8 cellular contexts compared by ENCODE assay signal in genomic region chr19:55086730-55087541, GRCh38. TPM values are rescaled to one million over a fixed set of nuclear protein-coding genes. Genes with fewer than 3 reads are reported as not detected.
DNase-seq lines count a peak whose midpoint lies in the region; ATAC-seq and TF ChIP-seq lines count a peak whose summit lies in the region.

No MANE protein-coding gene starts in this region.

- H3K36me3 ChIP-seq in BE2C: peaks cover 3% of the 10 kb centered on the region
- H3K36me3 ChIP-seq in IMR-90 (ENCODE audit: control insufficient read depth, insufficient read depth, low read length): peaks cover 15% of the 10 kb centered on the region; the same call in 1 of the 2 replicates

- ATAC-seq in IMR-90 (ENCODE audit: low read depth): peak; percentile 93
- ATAC-seq in left colon: peak; percentile 89
- no peak for ATAC-seq in HG03342 (IDR thresholded peaks at IDR 0.05; ENCODE audit: unreplicated experiment)
- ATAC-seq in HG02610 (IDR thresholded peaks at IDR 0.05; ENCODE audit: unreplicated experiment): no peak

- no peak overlapping the region; a peak in 1 of 4 replicates for H4K8ac ChIP-seq in IMR-90 (ENCODE audit: low read depth in 2 of 2, low read length in 2 of 2)

- in situ Hi-C loops in IMR-90 (cut with MboI; ENCODE audit: low sequenced_read_pairs): no loop called here

- H3K9ac ChIP-seq in IMR-90 (ENCODE audit: low read depth, low read length): peak overlapping the region; percentile 36; the same call in 1 of the 2 replicates

- TF ChIP-seq CTCF in BE2C (IDR thresholded peaks at IDR 0.05; ENCODE audit: low read depth, low read length) (no peak), IMR-90 (conservative IDR thresholded peaks at IDR 0.05; ENCODE audit: low read depth, low read length) (no peak)

- H2AK9ac ChIP-seq in IMR-90 (replicated peaks; ENCODE audit: low read depth, low read length, poor library complexity): peak overlapping the region; percentile 29

- intact Hi-C loops in IMR-90 (cut with micrococcal nuclease): loop anchor here (10.0 kb wide), 1 partner anchor 622 kb away; the partner anchor contains the start of gene LENG9
- intact Hi-C loops in left colon (cut with DNase I, micrococcal nuclease): no loop called here

- POLR2A ChIA-PET in IMR-90 (lab: Charles Lee; ENCODE audit: unreplicated experiment): no interaction called here

- no peak overlapping the region for H2BK5ac ChIP-seq in IMR-90 (ENCODE audit: low read depth, low read length, poor library complexity, severe bottlenecking)

- BruUV-seq in IMR-90 (replicated peaks; lab: Mats Ljungman, UMichigan): no TSS peak

- peak overlapping the region; percentile 94 for H2AFZ ChIP-seq in IMR-90 (replicated peaks; ENCODE audit: low read length, poor library complexity)

- no peaks in the 10 kb centered on the region; the same call in 1 of the 2 replicates for H3K9me1 ChIP-seq in IMR-90 (ENCODE audit: insufficient read depth, low read length)

- no peak overlapping the region for H3K56ac ChIP-seq in IMR-90 (ENCODE audit: extremely low read depth, insufficient read depth, low read length)

- peak overlapping the region; percentile 25; the same call in 1 of the 2 replicates for H3K4ac ChIP-seq in IMR-90 (ENCODE audit: low read depth, low read length)

- no peak overlapping the region for H2BK15ac ChIP-seq in IMR-90 (ENCODE audit: low read depth, low read length)

- dilution Hi-C loops in IMR-90 (cut with HindIII; ENCODE audit: low sequenced_read_pairs, unreplicated experiment): no loop called here

- DNase-seq in BE2C: peak; percentile 97
- peak; percentile 91 for DNase-seq in IMR-90
- peak; percentile 30 to 32 for DNase-seq in activated CD4-positive, alpha-beta T cell treated with anti-CD3 and anti-CD28 coated beads, Interleukin-2, amount 50 U/mL, for 4 hours
- DNase-seq in effector CD8-positive, alpha-beta T cell (lab: John Stamatoyannopoulos, UW): peak; percentile 51
- peak; percentile 96 to 97 for DNase-seq in left colon
- DNase-seq in smooth muscle cell of the brain vasculature (ENCODE audit: low read depth, low spot score): peak; percentile 46

- peak overlapping the region; percentile 44; the same call in 1 of the 2 replicates for H3K23ac ChIP-seq in IMR-90 (ENCODE audit: low read depth, low read length)

- H3K4me1 ChIP-seq in BE2C (no peaks in the 10 kb centered on the region), IMR-90 (ENCODE audit: control insufficient read depth, insufficient read depth, low read length) (peaks cover 7% of the 10 kb centered on the region; the same call in 1 of the 2 replicates)

- H2BK120ac ChIP-seq in IMR-90 (ENCODE audit: low read depth, low read length): no peak overlapping the region

- no peak for TF ChIP-seq POLR2A in IMR-90 (IDR thresholded peaks at IDR 0.05; ENCODE audit: low read depth, low read length)

- H3K27me3 ChIP-seq in BE2C: peaks cover 48% of the 10 kb centered on the region
- H3K27me3 ChIP-seq in IMR-90 (ENCODE audit: control insufficient read depth, insufficient read depth, low read length): peaks cover 36% of the 10 kb centered on the region

- H4K91ac ChIP-seq in IMR-90 (ENCODE audit: insufficient read depth, low read depth, low read length): no peak overlapping the region

- H4K20me1 ChIP-seq in IMR-90 (ENCODE audit: insufficient read depth, low read length): peaks cover 38% of the 10 kb centered on the region

- H3K79me1 ChIP-seq in IMR-90 (ENCODE audit: low read depth in 1 of 2, low read length in 2 of 2): peaks cover 0 to 12% of the 10 kb centered on the region in 2 experiments; a peak in 2 of 4 replicates

- 2% methylated on average over 30 of the region's 74 CpGs; no CpG with 5 or more reads in 1 of the 2 experiments for WGBS in IMR-90 (ENCODE audit: extremely low coverage in 2 of 2, insufficient read length in 1 of 2), 2 experiments

- no peak overlapping the region for H4K5ac ChIP-seq in IMR-90 (ENCODE audit: low read depth, low read length)

- no peak overlapping the region for H2BK20ac ChIP-seq in IMR-90 (ENCODE audit: low read depth, low read length)

- peak overlapping the region; percentile 53 for H3K4me3 ChIP-seq in BE2C (ENCODE audit: low read depth, low read length)
- peak overlapping the region; percentile 49 for H3K4me3 ChIP-seq in IMR-90 (ENCODE audit: insufficient read depth, low read depth, low read length)

- peak overlapping the region; percentile 28; the same call in 1 of the 2 replicates for H2AK5ac ChIP-seq in IMR-90 (ENCODE audit: low read depth, low read length)

- no peak overlapping the region for H3K18ac ChIP-seq in IMR-90 (ENCODE audit: low read depth, low read length)

- peaks cover 5% of the 10 kb centered on the region; the same call in 1 of the 2 replicates for H3K9me3 ChIP-seq in BE2C
- H3K9me3 ChIP-seq in IMR-90 (ENCODE audit: control insufficient read depth, insufficient read depth, low read length): peaks cover 4% of the 10 kb centered on the region; the same call in 1 of the 2 replicates

- no peak overlapping the region; the same call in 1 of the 2 replicates for H3K27ac ChIP-seq in IMR-90 (ENCODE audit: insufficient read depth, low read length)

- H3K4me2 ChIP-seq in IMR-90 (ENCODE audit: low read depth, low read length): peak overlapping the region; percentile 91

- CTCF ChIA-PET in IMR-90 (lab: Yijun Ruan, JAX): no interaction called here

- H3K14ac ChIP-seq in IMR-90 (replicated peaks; ENCODE audit: low read depth, low read length): no peak overlapping the region

- no peak for TF ChIP-seq RAD21 in IMR-90 (IDR thresholded peaks at IDR 0.05; ENCODE audit: low read length)

TF ChIP-seq in IMR-90, 13 proteins besides CTCF, POLR2A, EP300 and RAD21:
- TF ChIP-seq MAZ (IDR thresholded peaks at IDR 0.05; ENCODE audit: borderline replicate concordance, low read depth, low read length): 0 out of 2 replicates have a peak, but pooled peaks have one; percentile 37
- no peak for TF ChIP-seq USF2 (IDR thresholded peaks at IDR 0.05; ENCODE audit: low read depth, low read length)
- TF ChIP-seq NFE2L2 (IDR thresholded peaks at IDR 0.05; ENCODE audit: low read depth, low read length): no peak
- peak; percentile 52; the same call in 1 of the 2 replicates for TF ChIP-seq MXI1 (IDR thresholded peaks at IDR 0.05; ENCODE audit: borderline replicate concordance, low read depth, low read length)
- peak; percentile 4; the same call in 1 of the 2 replicates for TF ChIP-seq BHLHE40 (IDR thresholded peaks at IDR 0.05; ENCODE audit: low read depth, low read length)

RNA-seq across cellular contexts. Expression of gene EPS8L1, which starts 11.3 kb away (rescaled TPM):
- not detected for polyA plus RNA-seq in BE2C (2012; ENCODE audit: insufficient read depth, insufficient read length, low read depth)
- total RNA-seq in IMR-90 (2012; rRNA removed) (0.90 and 1.9 TPM in 2 replicates), left colon (10 to 100 TPM; 42.1 to 75.9 TPM)
- polyA plus RNA-seq in IMR-90 (2012; rRNA removed): 2.9 and 3.1 TPM in 2 replicates
- polyA plus RNA-seq in IMR-90 (2012; cell fraction: cytosol; rRNA removed): 2.5 and 8.1 TPM in 2 replicates
- polyA plus RNA-seq in IMR-90 (2012; cell fraction: nucleus; rRNA removed; ENCODE audit: low replicate concordance): 6.8 and 7.4 TPM in 2 replicates

RNA-seq across cellular contexts. Expression of gene RDH13, which starts 24.0 kb away (rescaled TPM):
- polyA plus RNA-seq in BE2C (2012; ENCODE audit: insufficient read depth, insufficient read length, low read depth): 19.7 TPM
- total RNA-seq in IMR-90 (2012; rRNA removed): 7.5 and 8.3 TPM in 2 replicates
- 6.9 and 7.8 TPM in 2 replicates for polyA plus RNA-seq in IMR-90 (2012; rRNA removed)
- polyA plus RNA-seq in IMR-90 (2012; cell fraction: cytosol; rRNA removed): 4.2 and 7.7 TPM in 2 replicates
- 14.8 and 17.0 TPM in 2 replicates for polyA plus RNA-seq in IMR-90 (2012; cell fraction: nucleus; rRNA removed; ENCODE audit: low replicate concordance)
- 10 to 100 TPM; 50.5 to 69.3 TPM for total RNA-seq in left colon

RNA-seq across cellular contexts. Expression of gene PPP1R12C, which starts 30.5 kb away (rescaled TPM):
- 75.9 TPM for polyA plus RNA-seq in BE2C (2012; ENCODE audit: insufficient read depth, insufficient read length, low read depth)
- total RNA-seq in IMR-90 (2012; rRNA removed) (21.1 and 21.5 TPM in 2 replicates), left colon (100 to 1,000 TPM; 102 to 118 TPM)
- 81.4 and 104 TPM in 2 replicates for polyA plus RNA-seq in IMR-90 (2012; rRNA removed)
- 43.7 and 62.1 TPM in 2 replicates for polyA plus RNA-seq in IMR-90 (2012; cell fraction: cytosol; rRNA removed)
- polyA plus RNA-seq in IMR-90 (2012; cell fraction: nucleus; rRNA removed; ENCODE audit: low replicate concordance): 542 and 869 TPM in 2 replicates

RNA-seq across cellular contexts. Expression of gene GP6, which starts 48.9 kb away (rescaled TPM):
- polyA plus RNA-seq in BE2C (2012; ENCODE audit: insufficient read depth, insufficient read length, low read depth): not detected
- total RNA-seq in IMR-90 (2012; rRNA removed) (not detected in 2 replicates), left colon (under 1 TPM; 0.28 to 0.49 TPM)
- 0.03 TPM in 1 of 2 replicates, not detected in the other for polyA plus RNA-seq in IMR-90 (2012; rRNA removed)
- not detected in 2 replicates for polyA plus RNA-seq in IMR-90 (2012; cell fraction: cytosol; rRNA removed)
- 0.05 and 0.07 TPM in 2 replicates for polyA plus RNA-seq in IMR-90 (2012; cell fraction: nucleus; rRNA removed; ENCODE audit: low replicate concordance)

Comparison
In these comparisons a context has a peak if more than half of its experiments do, and no peak if none do; other contexts are left out.
1. DNase-seq: peak in every context shown above with its lines; median percentile 97 in BE2C; 96 in left colon; 91 in IMR-90; 51 in effector CD8-positive, alpha-beta T cell; 46 in smooth muscle cell of the brain vasculature; 31 in activated CD4-positive, alpha-beta T cell treated with anti-CD3 and anti-CD28 coated beads, Interleukin-2, amount 50 U/mL, for 4 hours.
2. ATAC-seq: peak in IMR-90 (single experiment) and left colon (single experiment); none in HG03342 (single experiment) and HG02610 (single experiment).
3. RNA of gene EPS8L1, which starts 11.3 kb away (total RNA-seq): 42.1 to 75.9 TPM in left colon; 0.90 to 1.9 TPM in IMR-90; every median in the first group is over 10 times any median in the second.